ENCODE assay signal across 18 cellular contexts in genomic region chr10:71427246-71427645, GRCh38. TPM values are rescaled to one million over a fixed set of nuclear protein-coding genes. Genes with fewer than 3 reads are reported as not detected.
DNase-seq lines count a peak whose midpoint lies in the region; ATAC-seq, FAIRE-seq and TF ChIP-seq lines count a peak whose summit lies in the region.
"Had no signal": no experiment of that assay in that cellular context is flagged by ENCODE, and none has a peak within 500 bp of the region (broad histone marks: within the 10 kb centered on the region; RNA-seq: fewer than 3 reads in every experiment).

No MANE protein-coding gene starts in this region.

- ATAC-seq in HG03097 (IDR thresholded peaks at IDR 0.05; ENCODE audit: low FRiP score, unreplicated experiment), result no peak
- ATAC-seq: HepG2 had no signal

- intact Hi-C loops in kidney (cut with DNase I) (no loop called here), posterior vena cava (cut with DNase I) (no loop called here)

- DNase-seq in D341Med (ENCODE audit: low spot score) (peak; percentile 1), SJSA1 (ENCODE audit: low read depth in 1 of 2, low spot score in 2 of 2) (peak; percentile 40 to 52), kidney (peak; percentile 26), posterior vena cava (ENCODE audit: low spot score) (peak; percentile 25), SW480 (ENCODE audit: low spot score) (no peak), hepatic stellate cell (ENCODE audit: low spot score) (no peak)
- DNase-seq: C1 segment of cervical spinal cord; Calu3; CD4-positive, alpha-beta T cell; DND-41; GDM1; GOT3 had no signal

- no peak for FAIRE-seq in kidney (lab: Jason Lieb, UNC)
- FAIRE-seq: A204.1, GM12892, HepG2, HTR-8/SVneo had no signal

- no peak for TF ChIP-seq CTCF in kidney (IDR thresholded peaks at IDR 0.05; ENCODE audit: borderline replicate concordance, extremely low read depth, insufficient read depth)

- H3K36me3 ChIP-seq in SJSA1, result no peaks in the 10 kb centered on the region
- H3K36me3 ChIP-seq in kidney (ENCODE audit: control insufficient read depth in 1 of 2, insufficient read depth in 2 of 2, low read length in 2 of 2), result no peaks in the 10 kb centered on the region
- H3K36me3 ChIP-seq: HAP-1 had no signal

- H3K4me3 ChIP-seq in SJSA1 (no peak overlapping the region), kidney (ENCODE audit: low read length in 2 of 2) (no peak overlapping the region)
- H3K4me3 ChIP-seq: HAP-1 had no signal

- peaks cover 6% of the 10 kb centered on the region; the same call in 1 of the 2 replicates for H3K4me1 ChIP-seq in SJSA1 (replicated peaks)
- H3K4me1 ChIP-seq in kidney (ENCODE audit: control insufficient read depth in 1 of 2, insufficient read depth in 1 of 2, low read depth in 1 of 2, low read length in 2 of 2), result no peaks in the 10 kb centered on the region
- H3K4me1 ChIP-seq: HAP-1 had no signal

- no peak overlapping the region for H3K9ac ChIP-seq in kidney (ENCODE audit: low read length in 2 of 2)

- H3K27ac ChIP-seq in SJSA1 (no peak overlapping the region), kidney (ENCODE audit: low read depth in 2 of 2, low read length in 2 of 2) (no peak overlapping the region)

- H3K9me3 ChIP-seq in SJSA1 (replicated peaks) (no peaks in the 10 kb centered on the region), kidney (ENCODE audit: control insufficient read depth in 1 of 2, low read length in 2 of 2) (no peaks in the 10 kb centered on the region)
- H3K9me3 ChIP-seq: HAP-1 had no signal

- H3K27me3 ChIP-seq in SJSA1 (replicated peaks), result no peaks in the 10 kb centered on the region

RNA-seq across cellular contexts. Expression of gene CDH23, which starts 30.5 kb away (rescaled TPM):
- 0.16 and 0.37 TPM in 2 replicates for total RNA-seq in SJSA1 (2014; rRNA removed; shearing (Covaris generic))
- total RNA-seq in kidney, result 6.4 TPM
- 1.1 TPM for polyA plus RNA-seq in kidney (ENCODE audit: insufficient read depth, low read depth, low replicate concordance)
- total RNA-seq in posterior vena cava, result 10 to 100 TPM; 24.5 to 43.0 TPM
- total RNA-seq: HepG2 had no signal

Comparison
In these comparisons a context has a peak if more than half of its experiments do, and no peak if none do; other contexts are left out.
1. DNase-seq: peak in D341Med (single experiment), SJSA1 (2 of 2), kidney (single experiment) and posterior vena cava (single experiment); none in SW480 (single experiment) and hepatic stellate cell (single experiment).